In genomic region chr9:89318123-89319014, GRCh38 we compare ENCODE assay signal across 2 cellular contexts.
TF ChIP-seq lines count a peak whose summit lies in the region.

Gene SECISBP2 (plus strand): TSS chr9:89318500. CDS start chr9:89318577, 77 bp downstream.

TF ChIP-seq in IMR-90, 13 proteins besides CTCF, POLR2A, EP300 and RAD21:
- TF ChIP-seq BHLHE40 (IDR thresholded peaks at IDR 0.05; ENCODE audit: low read depth, low read length) (peak; percentile 70; the same call in 1 of the 2 replicates), ELK1 (IDR thresholded peaks at IDR 0.05; ENCODE audit: borderline replicate concordance, low read depth, low read length) (0 out of 2 replicates have a peak, but pooled peaks have one; percentile 33), RFX5 (IDR thresholded peaks at IDR 0.05; ENCODE audit: low read depth, low read length) (no peak), MXI1 (IDR thresholded peaks at IDR 0.05; ENCODE audit: borderline replicate concordance, low read depth, low read length) (peak; percentile 98), MAFK (IDR thresholded peaks at IDR 0.05; ENCODE audit: low read depth, low read length) (no peak), RCOR1 (IDR thresholded peaks at IDR 0.05; ENCODE audit: insufficient replicate concordance, low read length) (no peak), CHD1 (IDR thresholded peaks at IDR 0.05; ENCODE audit: low read depth, low read length) (peak; percentile 64; the same call in 1 of the 2 replicates), FOS (IDR thresholded peaks at IDR 0.05; ENCODE audit: low read depth, low read length) (0 out of 2 replicates have a peak, but pooled peaks have one; percentile 11), NFE2L2 (IDR thresholded peaks at IDR 0.05; ENCODE audit: low read depth, low read length) (no peak; the same call in 1 of the 2 replicates), USF2 (IDR thresholded peaks at IDR 0.05; ENCODE audit: low read depth, low read length) (peak; percentile 87), CEBPB (IDR thresholded peaks at IDR 0.05; ENCODE audit: low read depth, low read length) (no peak), MAZ (IDR thresholded peaks at IDR 0.05; ENCODE audit: borderline replicate concordance, low read depth, low read length) (peak; percentile 94), SMC3 (IDR thresholded peaks at IDR 0.05; ENCODE audit: low read depth, low read length) (peak; percentile 58)

TF ChIP-seq in endothelial cell of umbilical vein, 7 proteins besides CTCF, POLR2A, EP300 and RAD21:
- peak; percentile 22 for TF ChIP-seq FOS (IDR thresholded peaks at IDR 0.05; ENCODE audit: borderline replicate concordance, insufficient read depth, low read length)
- peak; percentile 91 for TF ChIP-seq MAX (IDR thresholded peaks at IDR 0.05; ENCODE audit: insufficient read depth, insufficient read length)
- no peak for TF ChIP-seq GATA2 (IDR thresholded peaks at IDR 0.05; ENCODE audit: insufficient read depth, insufficient read length, low read depth, low read length)
- no peak for TF ChIP-seq EZH2 (IDR thresholded peaks at IDR 0.05; ENCODE audit: borderline replicate concordance, low read depth, low read length, severe bottlenecking)
- TF ChIP-seq MYC (IDR thresholded peaks at IDR 0.05; ENCODE audit: low read depth, low read length), result peak; percentile 96
- TF ChIP-seq POLR2AphosphoS5 (IDR thresholded peaks at IDR 0.05; ENCODE audit: insufficient read depth, low read depth, low read length), result peak; percentile 99
- no peak for TF ChIP-seq JUN (IDR thresholded peaks at IDR 0.05; ENCODE audit: borderline replicate concordance, insufficient read depth, insufficient read length, low read depth)
